Comparison of ENCODE assay signal across 25 cellular contexts in genomic region chr20:35018578-35019371, GRCh38.
DNase-seq lines count a peak whose midpoint lies in the region; ATAC-seq, FAIRE-seq and TF ChIP-seq lines count a peak whose summit lies in the region.
"Had no signal": no experiment of that assay in that cellular context is flagged by ENCODE, and none has a peak within 500 bp of the region (broad histone marks: within the 10 kb centered on the region; RNA-seq: fewer than 3 reads in every experiment).

No MANE protein-coding gene starts in this region.

- H3K27me3 ChIP-seq in GM23248 (replicated peaks; ENCODE audit: insufficient read depth): no peaks in the 10 kb centered on the region
- H3K27me3 ChIP-seq: esophagus muscularis mucosa, sigmoid colon, uterus had no signal

- no peaks in the 10 kb centered on the region for H3K9me3 Mint-ChIP-seq in central memory CD8-positive, alpha-beta T cell
- H3K9me3 Mint-ChIP-seq: activated CD4-positive, alpha-beta memory T cell treated with anti-CD3 and anti-CD28 coated beads for 36 hours; activated naive CD4-positive, alpha-beta T cell treated with anti-CD3 and anti-CD28 coated beads, Interleukin-2, amount 10 ng/mL, durations not matched to agents 7 days and 5 days; CD4-positive, alpha-beta T cell had no signal

- H3K27me3 Mint-ChIP-seq in central memory CD8-positive, alpha-beta T cell: no peaks in the 10 kb centered on the region
- H3K27me3 Mint-ChIP-seq: activated CD4-positive, alpha-beta memory T cell treated with anti-CD3 and anti-CD28 coated beads for 36 hours; activated naive CD4-positive, alpha-beta T cell treated with anti-CD3 and anti-CD28 coated beads, Interleukin-2, amount 10 ng/mL, durations not matched to agents 7 days and 5 days; CD4-positive, alpha-beta T cell; naive thymus-derived CD4-positive, alpha-beta T cell had no signal

- H3F3A ChIP-seq in GM23248 (ENCODE audit: insufficient read depth): peaks cover 37% of the 10 kb centered on the region

- CTCF ChIA-PET in A549 (lab: Yijun Ruan, JAX): interaction anchor here (0.6 to 1.8 kb wide), 3 partner anchors 26 to 185 kb away, joined by 3 to 5 read pairs (median 4); partner anchors contain the start of gene ACSS2

- peak overlapping the region; percentile 22 for H3K27ac Mint-ChIP-seq in central memory CD8-positive, alpha-beta T cell (ENCODE audit: low read depth)
- H3K27ac Mint-ChIP-seq: activated CD4-positive, alpha-beta memory T cell treated with anti-CD3 and anti-CD28 coated beads for 36 hours; activated naive CD4-positive, alpha-beta T cell treated with anti-CD3 and anti-CD28 coated beads, Interleukin-2, amount 10 ng/mL, durations not matched to agents 7 days and 5 days; CD4-positive, alpha-beta T cell had no signal

- POLR2A ChIA-PET in A549 (lab: Yijun Ruan, JAX): interaction anchor here (0.7 kb wide), 1 partner anchor 144 kb away, joined by 6 read pairs; no protein-coding TSS in a partner anchor

- in situ Hi-C loops in GM23248 (cut with MboI): no loop called here

- 93% methylated on average over 11 of the region's 11 CpGs for WGBS in A549 (ENCODE audit: missing lambda C conversion rate)
- WGBS in GM23248 (ENCODE audit: low coverage in 1 of 2, low lambda C conversion rate in 2 of 2, missing lambda C conversion rate in 2 of 2), 2 experiments: 50 to 57% methylated on average over 11 of the region's 11 CpGs

- TF ChIP-seq CTCF in A549 (IDR thresholded peaks at IDR 0.05): no peak

- H3K4me3 ChIP-seq in A549 (no peak overlapping the region), GM23248 (no peak overlapping the region)
- H3K4me3 ChIP-seq: esophagus muscularis mucosa, sigmoid colon, uterus had no signal

- ATAC-seq in A549: no peak
- no peak for ATAC-seq in central memory CD8-positive, alpha-beta T cell (replicated peaks; ENCODE audit: extremely low read depth, poor library complexity, severe bottlenecking)
- no peak for ATAC-seq in HG03108 (IDR thresholded peaks at IDR 0.05; ENCODE audit: unreplicated experiment)
- ATAC-seq: naive thymus-derived CD4-positive, alpha-beta T cell had no signal

- no peak for TF ChIP-seq POLR2A in A549 (IDR thresholded peaks at IDR 0.05; ENCODE audit: low read length)

- H3K4me2 ChIP-seq in A549 (no peak overlapping the region), GM23248 (ENCODE audit: unreplicated experiment) (no peak overlapping the region)

- TF ChIP-seq EP300 in A549 (IDR thresholded peaks at IDR 0.05): no peak

- DNase-seq in A549 (ENCODE audit: low read depth in 1 of 2, low spot score in 1 of 2): no peak
- peak; percentile 32 for DNase-seq in GM23248
- no peak for DNase-seq in central memory CD8-positive, alpha-beta T cell (ENCODE audit: low spot score in 2 of 2)
- peak; percentile 38 for DNase-seq in retina
- no peak for DNase-seq in NCI-H345 (lab: John Stamatoyannopoulos, UW)
- DNase-seq in GM19240 (ENCODE audit: insufficient read length, low spot score): no peak
- no peak for DNase-seq in NOMO-1 treated with dmso at 0.1 percent for 144 hours (lab: John Stamatoyannopoulos, UW; ENCODE audit: unreplicated experiment)
- DNase-seq: activated CD4-positive, alpha-beta memory T cell treated with anti-CD3 and anti-CD28 coated beads for 36 hours; activated CD4-positive, CD25-positive, alpha-beta regulatory T cell; activated naive CD4-positive, alpha-beta T cell treated with anti-CD3 and anti-CD28 coated beads, Interleukin-2, amount 10 ng/mL, durations not matched to agents 7 days and 5 days; activated T-cell treated with anti-CD3 and anti-CD28 coated beads, Interleukin-2, amount 50 U/mL, for 1 hour; CD4-positive, alpha-beta T cell; DMS 273 treated with DMSO at 0.1 percent for 48 hours; effector memory CD4-positive, alpha-beta T cell; mesendoderm; naive thymus-derived CD4-positive, alpha-beta T cell; NCI-H187; NCI-H774; occipital lobe; sigmoid colon; uterus had no signal

- peaks cover 4% of the 10 kb centered on the region; the same call in 1 of the 2 replicates for H4K20me1 ChIP-seq in GM23248 (ENCODE audit: insufficient read depth)

- FAIRE-seq in A549 (lab: Jason Lieb, UNC): no peak
- FAIRE-seq: astrocyte, GM18507 had no signal

- TF ChIP-seq RAD21 in A549 (conservative IDR thresholded peaks at IDR 0.05 in 1 of 2, IDR thresholded peaks at IDR 0.05 in 1 of 2): no peak

- peak overlapping the region; percentile 33 for H3K9ac ChIP-seq in GM23248

- H3K27ac ChIP-seq in A549 (no peak overlapping the region), GM23248 (peak overlapping the region; percentile 58)
- H3K27ac ChIP-seq: uterus had no signal

- H3K4me1 Mint-ChIP-seq in central memory CD8-positive, alpha-beta T cell: no peaks in the 10 kb centered on the region
- H3K4me1 Mint-ChIP-seq: activated naive CD4-positive, alpha-beta T cell treated with anti-CD3 and anti-CD28 coated beads, Interleukin-2, amount 10 ng/mL, durations not matched to agents 7 days and 5 days had no signal

- H3K9me2 ChIP-seq in GM23248 (ENCODE audit: insufficient read depth): no peaks in the 10 kb centered on the region

- H3K9me3 ChIP-seq in A549: no peaks in the 10 kb centered on the region
- H3K9me3 ChIP-seq in GM23248 (ENCODE audit: low read depth): no peaks in the 10 kb centered on the region
- H3K9me3 ChIP-seq: esophagus muscularis mucosa, sigmoid colon, uterus had no signal

- H2AFZ ChIP-seq in GM23248: no peak overlapping the region

- H3K36me3 ChIP-seq in GM23248 (ENCODE audit: low read depth): peaks cover 38% of the 10 kb centered on the region
- H3K36me3 ChIP-seq: uterus had no signal

- no peaks in the 10 kb centered on the region for H3K4me1 ChIP-seq in A549
- peaks cover 17% of the 10 kb centered on the region; the same call in 1 of the 2 replicates for H3K4me1 ChIP-seq in GM23248 (ENCODE audit: insufficient read depth)
- H3K4me1 ChIP-seq: uterus had no signal

- H3K36me3 Mint-ChIP-seq in central memory CD8-positive, alpha-beta T cell (ENCODE audit: insufficient read depth): peaks cover 48% of the 10 kb centered on the region

- H3K4me3 Mint-ChIP-seq in central memory CD8-positive, alpha-beta T cell: no peak overlapping the region
- H3K4me3 Mint-ChIP-seq: activated CD4-positive, alpha-beta memory T cell treated with anti-CD3 and anti-CD28 coated beads for 36 hours; activated naive CD4-positive, alpha-beta T cell treated with anti-CD3 and anti-CD28 coated beads, Interleukin-2, amount 10 ng/mL, durations not matched to agents 7 days and 5 days; CD4-positive, alpha-beta T cell; naive thymus-derived CD4-positive, alpha-beta T cell had no signal

- peaks cover 51% of the 10 kb centered on the region for H3K79me2 ChIP-seq in GM23248 (ENCODE audit: insufficient read depth)

TF ChIP-seq in A549, 52 proteins besides CTCF, POLR2A, EP300 and RAD21:
- no peak for TF ChIP-seq RFX5 (IDR thresholded peaks at IDR 0.05)
- peak; percentile 96 for TF ChIP-seq MAFK (IDR thresholded peaks at IDR 0.05; ENCODE audit: partially characterized antibody)
- TF ChIP-seq TP53 (CRISPR knock-in tag; IDR thresholded peaks at IDR 0.05): no peak
- TF ChIP-seq MYC (IDR thresholded peaks at IDR 0.05; ENCODE audit: borderline replicate concordance, low read length): no peak
- no peak for TF ChIP-seq MAZ (IDR thresholded peaks at IDR 0.05; ENCODE audit: borderline replicate concordance, low read depth, low read length)

Comparison
In these comparisons a context has a peak if more than half of its experiments do, and no peak if none do; other contexts are left out.
1. DNase-seq: peak in GM23248 (single experiment) and retina (single experiment); none in A549 (0 of 2), central memory CD8-positive, alpha-beta T cell (0 of 2), NCI-H345 (single experiment), GM19240 (single experiment) and NOMO-1 treated with dmso at 0.1 percent for 144 hours (single experiment).